ENCODE assay signal across 15 cellular contexts in genomic region chr7:26532490-26532889, GRCh38.
A peak's percentile ranks its signal among the peaks of the same experiment; 100 is the strongest.
DNase-seq lines count a peak whose midpoint lies in the region; ATAC-seq and TF ChIP-seq lines count a peak whose summit lies in the region.
"Had no signal": no experiment of that assay in that cellular context is flagged by ENCODE, and none has a peak within 500 bp of the region (broad histone marks: within the 10 kb centered on the region; RNA-seq: fewer than 3 reads in every experiment).

No MANE protein-coding gene starts in this region.

- peaks cover 15% of the 10 kb centered on the region for H3K4me1 ChIP-seq in A673 (ENCODE audit: insufficient read depth, low read length, poor library complexity, severe bottlenecking)
- H3K4me1 ChIP-seq in GM23338 (ENCODE audit: insufficient read depth): no peaks in the 10 kb centered on the region

- H3K4me3 ChIP-seq in A673 (ENCODE audit: low read depth, low read length, poor library complexity, severe bottlenecking) (no peak overlapping the region), GM23338 (no peak overlapping the region)
- H3K4me3 ChIP-seq: HAP-1 had no signal

- H3K9me3 Mint-ChIP-seq in nephron (peaks cover 2% of the 10 kb centered on the region), GM23338 (no peaks in the 10 kb centered on the region)
- H3K9me3 Mint-ChIP-seq: CD4-positive, alpha-beta T cell had no signal

- H3K4me1 Mint-ChIP-seq in nephron (peaks cover 50% of the 10 kb centered on the region), GM23338 (no peaks in the 10 kb centered on the region)
- H3K4me1 Mint-ChIP-seq: B cell had no signal

- intact Hi-C loops in A673 (cut with micrococcal nuclease; ENCODE audit: unreplicated experiment): no loop called here

- H3K4me3 Mint-ChIP-seq in nephron (no peak overlapping the region), GM23338 (no peak overlapping the region)
- H3K4me3 Mint-ChIP-seq: B cell; CD4-positive, alpha-beta T cell had no signal

- H3K36me3 ChIP-seq in A673 (ENCODE audit: insufficient read depth, low read length, poor library complexity, severe bottlenecking) (no peaks in the 10 kb centered on the region), GM23338 (ENCODE audit: insufficient read depth) (no peaks in the 10 kb centered on the region)
- H3K36me3 ChIP-seq: HAP-1 had no signal

- H3K9me3 ChIP-seq in A673 (ENCODE audit: low read depth, low read length, poor library complexity, severe bottlenecking): no peaks in the 10 kb centered on the region
- H3K9me3 ChIP-seq: HAP-1 had no signal

- POLR2A ChIA-PET in A673 (lab: Charles Lee; ENCODE audit: low non-redundant PET): no interaction called here

- no peaks in the 10 kb centered on the region for H3K79me2 ChIP-seq in GM23338 (replicated peaks; ENCODE audit: insufficient read depth)

- H3K4me2 ChIP-seq in GM23338: no peak overlapping the region

- TF ChIP-seq CTCF in A673 (conservative IDR thresholded peaks at IDR 0.05; ENCODE audit: low read depth, low read length) (no peak), nephron (IDR thresholded peaks at IDR 0.05; ENCODE audit: unreplicated experiment in 3 of 3) (no peak), GM23338 (conservative IDR thresholded peaks at IDR 0.05; ENCODE audit: low read depth in 2 of 2) (no peak)

- H3K9me2 ChIP-seq in GM23338 (ENCODE audit: insufficient read depth): no peaks in the 10 kb centered on the region

- H3K36me3 Mint-ChIP-seq in nephron (ENCODE audit: low read depth): no peaks in the 10 kb centered on the region
- no peaks in the 10 kb centered on the region for H3K36me3 Mint-ChIP-seq in GM23338 (ENCODE audit: low read depth)

- H3K27ac Mint-ChIP-seq in nephron: peak overlapping the region; percentile 88 to 97 (median 92)
- no peak overlapping the region for H3K27ac Mint-ChIP-seq in GM23338
- H3K27ac Mint-ChIP-seq: B cell; CD4-positive, alpha-beta T cell had no signal

- H3K27ac ChIP-seq in A673 (ENCODE audit: low read depth, low read length, poor library complexity, severe bottlenecking) (no peak overlapping the region), GM23338 (ENCODE audit: low read depth) (no peak overlapping the region)

- no peaks in the 10 kb centered on the region for H4K20me1 ChIP-seq in GM23338 (replicated peaks; ENCODE audit: insufficient read depth)

- H3K27me3 ChIP-seq in A673 (replicated peaks; ENCODE audit: insufficient read depth, low read depth, low read length, poor library complexity) (peaks cover 86% of the 10 kb centered on the region), GM23338 (ENCODE audit: insufficient read depth) (no peaks in the 10 kb centered on the region)

- no TSS peak for BruUV-seq in A673 (replicated peaks; lab: Mats Ljungman, UMichigan)

- H3K27me3 Mint-ChIP-seq in nephron (ENCODE audit: low read depth): peaks cover 20% of the 10 kb centered on the region
- H3K27me3 Mint-ChIP-seq in GM23338 (ENCODE audit: insufficient read depth, low read depth, poor library complexity): peaks cover 3% of the 10 kb centered on the region

- CTCF ChIA-PET in A673 (lab: Charles Lee): no interaction called here

- no peaks in the 10 kb centered on the region for H3F3A ChIP-seq in GM23338 (replicated peaks; ENCODE audit: low read depth)

- DNase-seq in NCI-H510A treated with DMSO at 0.1 percent for 48 hours (lab: John Stamatoyannopoulos, UW) (peak; percentile 50), NCI-H510A (lab: John Stamatoyannopoulos, UW) (no peak), A673 (ENCODE audit: low spot score) (peak; percentile 10), NCI-H2227 (lab: John Stamatoyannopoulos, UW; ENCODE audit: unreplicated experiment) (peak; percentile 29), GM23338 (ENCODE audit: low spot score) (no peak)
- DNase-seq: C1 segment of cervical spinal cord; CD4-positive, alpha-beta T cell; DMS153; DMS79 treated with DMSO at 0.1 percent for 48 hours; EL; IMR-90 had no signal

- H2AFZ ChIP-seq in GM23338: no peak overlapping the region

- ATAC-seq in GM23338: no peak
- ATAC-seq in GM21526 (IDR thresholded peaks at IDR 0.05; ENCODE audit: low FRiP score, unreplicated experiment): no peak

TF ChIP-seq in GM23338, 12 proteins besides CTCF, POLR2A, EP300 and RAD21 (continues in another document):
- TF ChIP-seq POLR2AphosphoS5 (IDR thresholded peaks at IDR 0.05; ENCODE audit: low read depth): no peak
- TF ChIP-seq CREB1 (CRISPR knock-in tag; IDR thresholded peaks at IDR 0.05; ENCODE audit: low read depth): no peak
- TF ChIP-seq, protein P1, sequence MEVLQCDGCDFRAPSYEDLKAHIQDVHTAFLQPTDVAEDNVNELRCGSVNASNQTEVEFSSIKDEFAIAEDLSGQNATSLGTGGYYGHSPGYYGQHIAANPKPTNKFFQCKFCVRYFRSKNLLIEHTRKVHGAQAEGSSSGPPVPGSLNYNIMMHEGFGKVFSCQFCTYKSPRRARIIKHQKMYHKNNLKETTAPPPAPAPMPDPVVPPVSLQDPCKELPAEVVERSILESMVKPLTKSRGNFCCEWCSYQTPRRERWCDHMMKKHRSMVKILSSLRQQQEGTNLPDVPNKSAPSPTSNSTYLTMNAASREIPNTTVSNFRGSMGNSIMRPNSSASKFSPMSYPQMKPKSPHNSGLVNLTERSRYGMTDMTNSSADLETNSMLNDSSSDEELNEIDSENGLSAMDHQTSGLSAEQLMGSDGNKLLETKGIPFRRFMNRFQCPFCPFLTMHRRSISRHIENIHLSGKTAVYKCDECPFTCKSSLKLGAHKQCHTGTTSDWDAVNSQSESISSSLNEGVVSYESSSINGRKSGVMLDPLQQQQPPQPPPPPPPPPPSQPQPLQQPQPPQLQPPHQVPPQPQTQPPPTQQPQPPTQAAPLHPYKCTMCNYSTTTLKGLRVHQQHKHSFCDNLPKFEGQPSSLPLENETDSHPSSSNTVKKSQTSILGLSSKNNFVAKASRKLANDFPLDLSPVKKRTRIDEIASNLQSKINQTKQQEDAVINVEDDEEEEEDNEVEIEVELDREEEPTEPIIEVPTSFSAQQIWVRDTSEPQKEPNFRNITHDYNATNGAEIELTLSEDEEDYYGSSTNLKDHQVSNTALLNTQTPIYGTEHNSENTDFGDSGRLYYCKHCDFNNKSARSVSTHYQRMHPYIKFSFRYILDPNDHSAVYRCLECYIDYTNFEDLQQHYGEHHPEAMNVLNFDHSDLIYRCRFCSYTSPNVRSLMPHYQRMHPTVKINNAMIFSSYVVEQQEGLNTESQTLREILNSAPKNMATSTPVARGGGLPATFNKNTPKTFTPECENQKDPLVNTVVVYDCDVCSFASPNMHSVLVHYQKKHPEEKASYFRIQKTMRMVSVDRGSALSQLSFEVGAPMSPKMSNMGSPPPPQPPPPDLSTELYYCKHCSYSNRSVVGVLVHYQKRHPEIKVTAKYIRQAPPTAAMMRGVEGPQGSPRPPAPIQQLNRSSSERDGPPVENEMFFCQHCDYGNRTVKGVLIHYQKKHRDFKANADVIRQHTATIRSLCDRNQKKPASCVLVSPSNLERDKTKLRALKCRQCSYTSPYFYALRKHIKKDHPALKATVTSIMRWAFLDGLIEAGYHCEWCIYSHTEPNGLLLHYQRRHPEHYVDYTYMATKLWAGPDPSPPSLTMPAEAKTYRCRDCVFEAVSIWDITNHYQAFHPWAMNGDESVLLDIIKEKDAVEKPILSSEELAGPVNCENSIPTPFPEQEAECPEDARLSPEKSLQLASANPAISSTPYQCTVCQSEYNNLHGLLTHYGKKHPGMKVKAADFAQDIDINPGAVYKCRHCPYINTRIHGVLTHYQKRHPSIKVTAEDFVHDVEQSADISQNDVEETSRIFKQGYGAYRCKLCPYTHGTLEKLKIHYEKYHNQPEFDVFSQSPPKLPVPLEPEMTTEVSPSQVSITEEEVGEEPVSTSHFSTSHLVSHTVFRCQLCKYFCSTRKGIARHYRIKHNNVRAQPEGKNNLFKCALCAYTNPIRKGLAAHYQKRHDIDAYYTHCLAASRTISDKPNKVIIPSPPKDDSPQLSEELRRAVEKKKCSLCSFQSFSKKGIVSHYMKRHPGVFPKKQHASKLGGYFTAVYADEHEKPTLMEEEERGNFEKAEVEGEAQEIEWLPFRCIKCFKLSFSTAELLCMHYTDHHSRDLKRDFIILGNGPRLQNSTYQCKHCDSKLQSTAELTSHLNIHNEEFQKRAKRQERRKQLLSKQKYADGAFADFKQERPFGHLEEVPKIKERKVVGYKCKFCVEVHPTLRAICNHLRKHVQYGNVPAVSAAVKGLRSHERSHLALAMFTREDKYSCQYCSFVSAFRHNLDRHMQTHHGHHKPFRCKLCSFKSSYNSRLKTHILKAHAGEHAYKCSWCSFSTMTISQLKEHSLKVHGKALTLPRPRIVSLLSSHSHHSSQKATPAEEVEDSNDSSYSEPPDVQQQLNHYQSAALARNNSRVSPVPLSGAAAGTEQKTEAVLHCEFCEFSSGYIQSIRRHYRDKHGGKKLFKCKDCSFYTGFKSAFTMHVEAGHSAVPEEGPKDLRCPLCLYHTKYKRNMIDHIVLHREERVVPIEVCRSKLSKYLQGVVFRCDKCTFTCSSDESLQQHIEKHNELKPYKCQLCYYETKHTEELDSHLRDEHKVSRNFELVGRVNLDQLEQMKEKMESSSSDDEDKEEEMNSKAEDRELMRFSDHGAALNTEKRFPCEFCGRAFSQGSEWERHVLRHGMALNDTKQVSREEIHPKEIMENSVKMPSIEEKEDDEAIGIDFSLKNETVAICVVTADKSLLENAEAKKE (CRISPR knock-in tag; IDR thresholded peaks at IDR 0.05): no peak
- TF ChIP-seq STAT1 (IDR thresholded peaks at IDR 0.05; ENCODE audit: unreplicated experiment): no peak
- no peak for TF ChIP-seq EZH2 (IDR thresholded peaks at IDR 0.05; ENCODE audit: low read depth, unreplicated experiment)
- no peak for TF ChIP-seq ZNF114 (CRISPR knock-in tag; IDR thresholded peaks at IDR 0.05)
- no peak for TF ChIP-seq ZNF331 (CRISPR knock-in tag; IDR thresholded peaks at IDR 0.05; ENCODE audit: low read depth)

Comparison
In these comparisons a context has a peak if more than half of its experiments do, and no peak if none do; other contexts are left out.
1. DNase-seq: peak in NCI-H510A treated with DMSO at 0.1 percent for 48 hours (single experiment), A673 (single experiment) and NCI-H2227 (single experiment); none in NCI-H510A (single experiment) and GM23338 (single experiment).